24 cellular contexts compared by ENCODE assay signal in the genomic region with DNA sequence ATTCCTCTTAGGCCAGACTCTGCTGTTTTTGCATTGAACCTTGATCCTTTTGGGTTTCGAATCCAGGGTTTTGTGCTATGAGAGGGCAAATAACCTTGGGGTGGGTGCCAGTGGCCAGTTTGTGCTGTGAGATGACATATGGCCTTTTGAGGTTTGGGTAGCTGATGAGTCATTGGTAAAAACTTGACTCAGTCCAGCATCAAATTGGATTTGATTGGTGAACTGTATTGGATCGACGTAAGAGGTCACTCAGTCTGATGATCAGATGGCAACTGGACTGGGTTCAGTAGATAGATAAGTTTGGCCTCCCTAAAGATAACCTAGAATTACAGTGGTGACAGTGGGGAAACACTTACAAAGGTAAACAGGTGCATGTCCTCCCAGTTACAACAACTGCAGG. TPM values are rescaled to one million over a fixed set of nuclear protein-coding genes. Genes with fewer than 3 reads are reported as not detected.
DNase-seq lines count a peak whose midpoint lies in the region; ATAC-seq, FAIRE-seq and TF ChIP-seq lines count a peak whose summit lies in the region.
"Had no signal": no experiment of that assay in that cellular context is flagged by ENCODE, and none has a peak within 500 bp of the region (broad histone marks: within the 10 kb centered on the region; RNA-seq: fewer than 3 reads in every experiment).

No MANE protein-coding gene starts in this region.

- no peak for TF ChIP-seq CTCF in MCF 10A (IDR thresholded peaks at IDR 0.05; ENCODE audit: unreplicated experiment)
- TF ChIP-seq CTCF in breast epithelium (IDR thresholded peaks at IDR 0.05) = no peak
- no peak for TF ChIP-seq CTCF in HepG2 (CRISPR knock-in tag; IDR thresholded peaks at IDR 0.05)

- 0% methylated on average over 3 of the region's 3 CpGs for WGBS in HepG2 (ENCODE audit: low lambda C conversion rate)

- H3K9me3 Mint-ChIP-seq in MCF 10A (ENCODE audit: unreplicated experiment) = peaks cover 11% of the 10 kb centered on the region
- peaks cover 0 to 8% of the 10 kb centered on the region in 2 donors for H3K9me3 Mint-ChIP-seq in stimulated activated naive CD8-positive, alpha-beta T cell treated with anti-CD3 and anti-CD28 coated beads, Interleukin-15, amount 100 ng/mL, for 72 hours

- H3K9ac ChIP-seq in HepG2 (ENCODE audit: insufficient read depth, low read depth, low read length) = no peak overlapping the region

- H3K27ac ChIP-seq in breast epithelium (no peak overlapping the region), HepG2 (ENCODE audit: extremely low read length, insufficient read depth, low read length) (no peak overlapping the region)
- H3K27ac ChIP-seq: 22Rv1, HL-60, SK-N-MC had no signal

- no peak overlapping the region for H3K27ac Mint-ChIP-seq in MCF 10A (ENCODE audit: low read depth, unreplicated experiment)
- H3K27ac Mint-ChIP-seq in stimulated activated naive CD8-positive, alpha-beta T cell treated with anti-CD3 and anti-CD28 coated beads, Interleukin-15, amount 100 ng/mL, for 72 hours = no peak overlapping the region
- H3K27ac Mint-ChIP-seq: CD4-positive, CD25-positive, alpha-beta regulatory T cell had no signal

- TF ChIP-seq RAD21 in HepG2 (CRISPR knock-in tag; IDR thresholded peaks at IDR 0.05) = no peak

- no peaks in the 10 kb centered on the region for H3K36me3 Mint-ChIP-seq in MCF 10A (ENCODE audit: insufficient read depth, unreplicated experiment)
- H3K36me3 Mint-ChIP-seq: CD4-positive, CD25-positive, alpha-beta regulatory T cell had no signal

- no peak for FAIRE-seq in HepG2 (lab: Jason Lieb, UNC)
- FAIRE-seq: G401.6, GM12892 had no signal

- H3K79me2 ChIP-seq in HepG2 (ENCODE audit: insufficient read depth, low read length) = no peaks in the 10 kb centered on the region

- H3K4me3 ChIP-seq in breast epithelium = no peak overlapping the region
- H3K4me3 ChIP-seq in HepG2 (replicated peaks in 1 of 3; ENCODE audit: insufficient read depth in 1 of 3, low read depth in 2 of 3, low read length in 3 of 3) = no peak overlapping the region
- H3K4me3 ChIP-seq: SK-N-MC had no signal

- H3K27me3 ChIP-seq in breast epithelium (no peaks in the 10 kb centered on the region), HepG2 (ENCODE audit: control insufficient read depth in 1 of 2, insufficient read depth in 2 of 2, low read length in 2 of 2) (no peaks in the 10 kb centered on the region)

- intact Hi-C loops in MCF 10A (cut with micrococcal nuclease) = no loop called here
- intact Hi-C loops in breast epithelium (cut with DNase I; ENCODE audit: low total_unique reads) = no loop called here
- intact Hi-C loops in HepG2 (cut with micrococcal nuclease; ENCODE audit: unreplicated experiment) = no loop called here

- DNase-seq in MCF 10A (ENCODE audit: unreplicated experiment) (peak; percentile 57), breast epithelium (ENCODE audit: low spot score in 2 of 2) (no peak), RPMI7951 (ENCODE audit: low read depth) (peak; percentile 73), HepG2 (ENCODE audit: low spot score) (no peak), Kasumi-1 (lab: John Stamatoyannopoulos, UW) (no peak), NCI-H2196 (lab: John Stamatoyannopoulos, UW; ENCODE audit: unreplicated experiment) (no peak)
- no peak for DNase-seq in stimulated activated naive CD8-positive, alpha-beta T cell treated with anti-CD3 and anti-CD28 coated beads, Interleukin-15, amount 100 ng/mL, for 72 hours
- DNase-seq: AML-193; CD4-positive, CD25-positive, alpha-beta regulatory T cell; DMS79 treated with DMSO at 0.1 percent for 48 hours; MV-4-11; NCI-H1417 treated with DMSO at 0.1 percent for 48 hours; NCI-H2081 treated with DMSO at 0.1 percent for 48 hours; NCI-H226; NCI-H526 treated with DMSO at 0.1 percent for 48 hours; NK-92 treated with Interleukin-12 subunit alpha and Interleukin-12 subunit beta, amount 100 ng/mL, for 24 hours; T-helper 1 cell had no signal

- in situ Hi-C loops in HepG2 (cut with HindIII; ENCODE audit: extremely low pct_ligation_motif_present, low pct_unique_long_range_greater_than_20kb) = no loop called here

- BruUV-seq in MCF 10A (replicated peaks; lab: Mats Ljungman, UMichigan) (no TSS peak), HepG2 (replicated peaks; lab: Mats Ljungman, UMichigan) (no TSS peak)

- CTCF ChIA-PET in MCF 10A (lab: Yijun Ruan, JAX) = interaction anchor here (0.7 kb wide), 1 partner anchor 91 kb away, joined by 3 read pairs; no protein-coding TSS in a partner anchor
- CTCF ChIA-PET in HepG2 (lab: Yijun Ruan, JAX; ENCODE audit: low intra/inter-chr PET ratio, low total read pairs) = no interaction called here

- H3K4me1 Mint-ChIP-seq in MCF 10A (ENCODE audit: insufficient read depth, unreplicated experiment) = no peaks in the 10 kb centered on the region
- H3K4me1 Mint-ChIP-seq in stimulated activated naive CD8-positive, alpha-beta T cell treated with anti-CD3 and anti-CD28 coated beads, Interleukin-15, amount 100 ng/mL, for 72 hours = no peaks in the 10 kb centered on the region
- H3K4me1 Mint-ChIP-seq: CD4-positive, CD25-positive, alpha-beta regulatory T cell had no signal

- no peak overlapping the region for H2AFZ ChIP-seq in HepG2 (ENCODE audit: low read length)

- TF ChIP-seq POLR2A in breast epithelium (IDR thresholded peaks at IDR 0.05) (no peak), HepG2 (IDR thresholded peaks at IDR 0.05; ENCODE audit: insufficient read depth in 1 of 2, low read depth in 2 of 2, low read length in 2 of 2) (no peak)

- ATAC-seq in HepG2 (no peak), HG03139 (IDR thresholded peaks at IDR 0.05; ENCODE audit: unreplicated experiment) (no peak)
- no peak for ATAC-seq in stimulated activated naive CD8-positive, alpha-beta T cell treated with anti-CD3 and anti-CD28 coated beads, Interleukin-15, amount 100 ng/mL, for 72 hours
- ATAC-seq: Right ventricle myocardium inferior had no signal

- H3K36me3 ChIP-seq in breast epithelium (no peaks in the 10 kb centered on the region), HepG2 (replicated peaks in 1 of 2; ENCODE audit: control insufficient read depth in 1 of 2, insufficient read depth in 2 of 2, low read length in 2 of 2) (no peaks in the 10 kb centered on the region)

- no peaks in the 10 kb centered on the region for H3K9me3 ChIP-seq in breast epithelium
- H3K9me3 ChIP-seq in HepG2 (ENCODE audit: low read length) = no peaks in the 10 kb centered on the region

- POLR2A ChIA-PET in MCF 10A (lab: Yijun Ruan, JAX) (no interaction called here), HepG2 (lab: Yijun Ruan, JAX) (no interaction called here)

- H4K20me1 ChIP-seq in HepG2 (ENCODE audit: insufficient read depth, low read length) = no peaks in the 10 kb centered on the region

- no peaks in the 10 kb centered on the region for H3K27me3 Mint-ChIP-seq in MCF 10A (ENCODE audit: insufficient read depth, unreplicated experiment)
- H3K27me3 Mint-ChIP-seq in stimulated activated naive CD8-positive, alpha-beta T cell treated with anti-CD3 and anti-CD28 coated beads, Interleukin-15, amount 100 ng/mL, for 72 hours = peaks cover 5% of the 10 kb centered on the region
- H3K27me3 Mint-ChIP-seq: CD4-positive, CD25-positive, alpha-beta regulatory T cell had no signal

- H3K4me3 Mint-ChIP-seq in MCF 10A (ENCODE audit: unreplicated experiment) = no peak overlapping the region
- H3K4me3 Mint-ChIP-seq in stimulated activated naive CD8-positive, alpha-beta T cell treated with anti-CD3 and anti-CD28 coated beads, Interleukin-15, amount 100 ng/mL, for 72 hours = no peak overlapping the region
- H3K4me3 Mint-ChIP-seq: CD4-positive, CD25-positive, alpha-beta regulatory T cell had no signal

- H3K4me1 ChIP-seq in breast epithelium (no peaks in the 10 kb centered on the region), HepG2 (ENCODE audit: insufficient read depth, low read length) (no peaks in the 10 kb centered on the region)

- TF ChIP-seq EP300 in HepG2 (IDR thresholded peaks at IDR 0.05; ENCODE audit: low read depth in 2 of 2, low read length in 2 of 2) (no peak), HepG2 (CRISPR knock-in tag; IDR thresholded peaks at IDR 0.05; ENCODE audit: borderline replicate concordance) (no peak)

- no peak overlapping the region for H3K4me2 ChIP-seq in HepG2 (ENCODE audit: low read depth, low read length)

TF ChIP-seq in HepG2, 621 proteins besides CTCF, POLR2A, EP300 and RAD21 (continues in another document):
- TF ChIP-seq, protein P1, sequence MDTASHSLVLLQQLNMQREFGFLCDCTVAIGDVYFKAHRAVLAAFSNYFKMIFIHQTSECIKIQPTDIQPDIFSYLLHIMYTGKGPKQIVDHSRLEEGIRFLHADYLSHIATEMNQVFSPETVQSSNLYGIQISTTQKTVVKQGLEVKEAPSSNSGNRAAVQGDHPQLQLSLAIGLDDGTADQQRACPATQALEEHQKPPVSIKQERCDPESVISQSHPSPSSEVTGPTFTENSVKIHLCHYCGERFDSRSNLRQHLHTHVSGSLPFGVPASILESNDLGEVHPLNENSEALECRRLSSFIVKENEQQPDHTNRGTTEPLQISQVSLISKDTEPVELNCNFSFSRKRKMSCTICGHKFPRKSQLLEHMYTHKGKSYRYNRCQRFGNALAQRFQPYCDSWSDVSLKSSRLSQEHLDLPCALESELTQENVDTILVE (CRISPR knock-in tag; IDR thresholded peaks at IDR 0.05) = no peak
- no peak for TF ChIP-seq RFX1 (IDR thresholded peaks at IDR 0.05)

RNA-seq across cellular contexts. Expression of a gene that starts 41.0 kb away (rescaled TPM):
- total RNA-seq in MCF 10A (2022) (0.17 TPM in 1 of 2 replicates, not detected in the other), breast epithelium (under 1 TPM in 1 of 3 donors, not detected in 2; 0.16 TPM), HepG2 (2016; rRNA removed; fragmentation: Illumina TruSeq; extraction: Trizol) (not detected in 2 replicates)
- total RNA-seq in RPMI7951 (2014; rRNA removed; shearing (Covaris generic)) = not detected in 2 replicates
- total RNA-seq in HepG2 (2016; cell fraction: cytosol; rRNA removed; fragmentation: Illumina TruSeq; extraction: Trizol; ENCODE audit: low read depth) = not detected in 2 replicates
- not detected in 2 replicates for total RNA-seq in HepG2 (2016; cell fraction: insoluble cytoplasmic fraction; rRNA removed; fragmentation: Illumina TruSeq; extraction: Trizol)
- total RNA-seq in HepG2 (2016; cell fraction: membrane; rRNA removed; fragmentation: Illumina TruSeq; extraction: Trizol) = not detected in 2 replicates
- not detected in 2 replicates for total RNA-seq in HepG2 (2016; cell fraction: nucleus; rRNA removed; fragmentation: Illumina TruSeq; extraction: Trizol)
- not detected in 2 replicates for polyA plus RNA-seq in HepG2 (2011; rRNA removed)
- polyA plus RNA-seq in HepG2 (2011; cell fraction: cytosol; rRNA removed) = not detected in 2 replicates
- not detected in 2 replicates for polyA plus RNA-seq in HepG2 (2011; cell fraction: nucleus; rRNA removed)
- polyA plus RNA-seq in HepG2 (2012) = not detected in 2 replicates
- polyA plus RNA-seq in HepG2 (2016; cell fraction: cytosol; fragmentation: Illumina TruSeq; extraction: Trizol; ENCODE audit: low read depth) = not detected in 2 replicates
- polyA plus RNA-seq in HepG2 (2016; cell fraction: insoluble cytoplasmic fraction; fragmentation: Illumina TruSeq; extraction: Trizol; ENCODE audit: low read depth) = not detected in 2 replicates
- polyA plus RNA-seq in HepG2 (2016; cell fraction: membrane; fragmentation: Illumina TruSeq; extraction: Trizol; ENCODE audit: low read depth) = not detected in 2 replicates
- polyA plus RNA-seq in HepG2 (2016; cell fraction: nucleus; fragmentation: Illumina TruSeq; extraction: Trizol; ENCODE audit: insufficient read depth, low read depth) = not detected in 2 replicates
- polyA minus RNA-seq in HepG2 (2011; rRNA and poly(A)+ RNA removed; ENCODE audit: low replicate concordance) = not detected in 2 replicates
- not detected in 2 replicates for polyA minus RNA-seq in HepG2 (2011; cell fraction: cytosol; rRNA and poly(A)+ RNA removed)
- polyA minus RNA-seq in HepG2 (2011; cell fraction: nucleus; rRNA and poly(A)+ RNA removed) = not detected in 2 replicates
- total RNA-seq: CD4-positive, CD25-positive, alpha-beta regulatory T cell; Right ventricle myocardium inferior had no signal
- polyA plus RNA-seq: CD4-positive, CD25-positive, alpha-beta regulatory T cell had no signal

Comparison
In these comparisons a context has a peak if more than half of its experiments do, and no peak if none do; other contexts are left out.
1. DNase-seq: peak in MCF 10A (single experiment) and RPMI7951 (single experiment); none in breast epithelium (0 of 2), HepG2 (single experiment), Kasumi-1 (0 of 2), stimulated activated naive CD8-positive, alpha-beta T cell treated with anti-CD3 and anti-CD28 coated beads, Interleukin-15, amount 100 ng/mL, for 72 hours (0 of 2) and NCI-H2196 (single experiment).